ENCODE assay signal across 20 cellular contexts in genomic region chr15:70061086-70061370, GRCh38. TPM values are rescaled to one million over a fixed set of nuclear protein-coding genes. Genes with fewer than 3 reads are reported as not detected.
DNase-seq lines count a peak whose midpoint lies in the region; ATAC-seq, FAIRE-seq and TF ChIP-seq lines count a peak whose summit lies in the region.
"Had no signal": no experiment of that assay in that cellular context is flagged by ENCODE, and none has a peak within 500 bp of the region (broad histone marks: within the 10 kb centered on the region; RNA-seq: fewer than 3 reads in every experiment).

No MANE protein-coding gene starts in this region.

- FAIRE-seq in urothelium cell line (lab: Jason Lieb, UNC), result peak; percentile 50

- H3K9me3 ChIP-seq in vagina, result no peaks in the 10 kb centered on the region
- H3K9me3 ChIP-seq: left ventricle myocardium inferior, thoracic aorta had no signal

- H3K9me3 Mint-ChIP-seq in activated naive CD8-positive, alpha-beta T cell (ENCODE audit: low read depth), result no peaks in the 10 kb centered on the region
- H3K9me3 Mint-ChIP-seq in activated naive CD8-positive, alpha-beta T cell treated with anti-CD3 and anti-CD28 coated beads for 36 hours, result no peaks in the 10 kb centered on the region
- no peaks in the 10 kb centered on the region for H3K9me3 Mint-ChIP-seq in mesothelial cell of epicardium
- H3K9me3 Mint-ChIP-seq: CD4-positive, alpha-beta T cell; HFFc6 had no signal

- peak overlapping the region; percentile 16 for H3K27ac Mint-ChIP-seq in activated naive CD8-positive, alpha-beta T cell
- H3K27ac Mint-ChIP-seq in activated naive CD8-positive, alpha-beta T cell treated with anti-CD3 and anti-CD28 coated beads for 36 hours, result no peak overlapping the region
- peak overlapping the region; percentile 47 for H3K27ac Mint-ChIP-seq in mesothelial cell of epicardium
- H3K27ac Mint-ChIP-seq: CD4-positive, alpha-beta T cell; HFFc6 had no signal

- H3K36me3 Mint-ChIP-seq in activated naive CD8-positive, alpha-beta T cell, result no peaks in the 10 kb centered on the region
- H3K36me3 Mint-ChIP-seq in activated naive CD8-positive, alpha-beta T cell treated with anti-CD3 and anti-CD28 coated beads for 36 hours, result peaks cover 15% of the 10 kb centered on the region
- H3K36me3 Mint-ChIP-seq in mesothelial cell of epicardium, result peaks cover 49% of the 10 kb centered on the region

- intact Hi-C loops in sciatic nerve (cut with DNase I), result loop anchor here (5.0 kb wide), 1 partner anchor 36 kb away; the partner anchor contains the start of gene TLE3
- intact Hi-C loops in vagina (cut with DNase I), result loop anchor here (5.0 kb wide), 1 partner anchor 36 kb away; the partner anchor contains the start of gene TLE3

- peaks cover 36% of the 10 kb centered on the region for H3K4me1 ChIP-seq in vagina
- H3K4me1 ChIP-seq: parathyroid adenoma had no signal

- no peaks in the 10 kb centered on the region for H3K27me3 Mint-ChIP-seq in activated naive CD8-positive, alpha-beta T cell
- no peaks in the 10 kb centered on the region for H3K27me3 Mint-ChIP-seq in activated naive CD8-positive, alpha-beta T cell treated with anti-CD3 and anti-CD28 coated beads for 36 hours
- peaks cover 2% of the 10 kb centered on the region for H3K27me3 Mint-ChIP-seq in mesothelial cell of epicardium (ENCODE audit: low read depth)
- H3K27me3 Mint-ChIP-seq: CD4-positive, alpha-beta T cell had no signal

- no peak for TF ChIP-seq CTCF in choroid plexus epithelial cell (conservative IDR thresholded peaks at IDR 0.05; ENCODE audit: low read depth, low read length)
- no peak for TF ChIP-seq CTCF in mesothelial cell of epicardium (IDR thresholded peaks at IDR 0.05; ENCODE audit: unreplicated experiment)
- no peak for TF ChIP-seq CTCF in vagina (IDR thresholded peaks at IDR 0.05)

- no peak overlapping the region for H3K4me3 ChIP-seq in choroid plexus epithelial cell (ENCODE audit: low read depth, low read length)
- no peak overlapping the region for H3K4me3 ChIP-seq in vagina
- H3K4me3 ChIP-seq: left ventricle myocardium inferior, thoracic aorta had no signal

- H3K36me3 ChIP-seq in vagina, result peaks cover 0 to 70% of the 10 kb centered on the region in 2 donors

- DNase-seq in activated naive CD8-positive, alpha-beta T cell treated with anti-CD3 and anti-CD28 coated beads for 36 hours, result no peak
- DNase-seq in choroid plexus epithelial cell (ENCODE audit: low read depth) (peak; percentile 29), mesothelial cell of epicardium (ENCODE audit: low spot score in 2 of 2, unreplicated experiment in 2 of 2) (no peak), urothelium cell line (ENCODE audit: low spot score) (no peak), sciatic nerve (ENCODE audit: low spot score) (no peak), vagina (ENCODE audit: extremely low spot score in 2 of 2) (no peak), AG20443 (ENCODE audit: low spot score) (no peak)
- DNase-seq: activated CD4-positive, alpha-beta T cell treated with anti-CD3 and anti-CD28 coated beads, Interleukin-2, amount 50 U/mL, for 4 hours; activated T-cell treated with anti-CD3 and anti-CD28 coated beads for 4 hours; foreskin fibroblast; HFFc6; left ventricle myocardium inferior; NCI-H1105; NCI-H2107; NCI-H524 treated with DMSO at 0.1 percent for 48 hours had no signal

- ATAC-seq in sciatic nerve, result no peak
- ATAC-seq: Right ventricle myocardium inferior had no signal

- no peak overlapping the region for H3K27ac ChIP-seq in vagina
- H3K27ac ChIP-seq: left ventricle myocardium inferior, parathyroid adenoma, thoracic aorta had no signal

- TF ChIP-seq POLR2A in vagina (IDR thresholded peaks at IDR 0.05), result no peak

- H3K4me3 Mint-ChIP-seq in activated naive CD8-positive, alpha-beta T cell, result no peak overlapping the region
- no peak overlapping the region for H3K4me3 Mint-ChIP-seq in activated naive CD8-positive, alpha-beta T cell treated with anti-CD3 and anti-CD28 coated beads for 36 hours
- no peak overlapping the region for H3K4me3 Mint-ChIP-seq in mesothelial cell of epicardium
- H3K4me3 Mint-ChIP-seq: CD4-positive, alpha-beta T cell; HFFc6 had no signal

- H3K27me3 ChIP-seq in vagina, result no peaks in the 10 kb centered on the region

- no peaks in the 10 kb centered on the region for H3K4me1 Mint-ChIP-seq in activated naive CD8-positive, alpha-beta T cell (ENCODE audit: low read depth)
- H3K4me1 Mint-ChIP-seq in activated naive CD8-positive, alpha-beta T cell treated with anti-CD3 and anti-CD28 coated beads for 36 hours, result no peaks in the 10 kb centered on the region
- peaks cover 41% of the 10 kb centered on the region for H3K4me1 Mint-ChIP-seq in mesothelial cell of epicardium

RNA-seq across cellular contexts. Expression of gene TLE3, which starts 36.7 kb away (rescaled TPM):
- total RNA-seq in activated naive CD8-positive, alpha-beta T cell treated with anti-CD3 and anti-CD28 coated beads for 36 hours, result 10 to 100 TPM; 70.8 to 71.6 TPM
- total RNA-seq in mesothelial cell of epicardium, result 147 to 165 TPM (median 156 TPM) in 3 replicates
- 90.1 TPM for total RNA-seq in sciatic nerve
- 64.6 TPM for total RNA-seq in vagina
